8 cellular contexts compared by ENCODE assay signal in the genomic region with DNA sequence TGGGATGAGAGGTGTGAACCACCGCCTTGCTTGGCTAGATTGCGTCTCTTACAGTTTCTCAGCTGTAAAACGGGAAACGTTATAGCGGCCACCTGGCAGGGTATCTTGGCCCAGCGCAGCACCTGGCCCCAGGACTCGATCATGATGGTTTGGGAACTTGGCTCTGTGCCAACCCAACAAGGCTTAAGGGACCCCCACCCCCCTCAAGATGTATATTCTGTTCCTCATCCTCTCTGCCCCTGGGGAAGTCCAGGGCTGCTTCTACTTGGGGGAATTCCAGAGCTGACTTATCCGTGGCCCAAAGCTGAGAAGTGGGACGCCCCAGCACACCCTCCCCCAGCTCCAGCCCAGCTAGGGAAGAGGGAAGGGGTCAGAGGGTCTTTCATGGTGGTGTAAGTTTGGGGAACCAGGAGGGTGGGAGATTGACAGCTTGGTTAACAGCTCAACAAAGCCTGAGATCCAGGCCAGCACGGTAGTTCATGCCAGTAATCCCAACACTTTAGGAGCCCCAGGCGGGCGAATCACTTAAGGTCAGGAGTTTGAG. TPM values are rescaled to one million over a fixed set of nuclear protein-coding genes. Genes with fewer than 3 reads are reported as not detected.
DNase-seq lines count a peak whose midpoint lies in the region; ATAC-seq and TF ChIP-seq lines count a peak whose summit lies in the region.

No MANE protein-coding gene starts in this region.

- no peak overlapping the region for H3K9ac ChIP-seq in HUES6 (ENCODE audit: low read length)

- H3K9me3 ChIP-seq in left ventricle myocardium inferior (replicated peaks) (no peaks in the 10 kb centered on the region), HUES6 (ENCODE audit: control insufficient read depth, insufficient read depth, low read depth, low read length) (no peaks in the 10 kb centered on the region)

- H3K4me3 ChIP-seq in left ventricle myocardium inferior (peak overlapping the region; percentile 71), HUES6 (ENCODE audit: low read depth, low read length) (peak overlapping the region; percentile 52), urinary bladder (ENCODE audit: low read depth, low read length) (peak overlapping the region; percentile 36)

- intact Hi-C loops in left ventricle myocardium inferior (cut with micrococcal nuclease) = loop anchor here (10.0 kb wide), 1 partner anchor 63 kb away; the partner anchor contains the start of genes ICAM3 and RAVER1
- intact Hi-C loops in cardiac septum (cut with DNase I) = loop anchor here (5.0 kb wide), 1 partner anchor 61 kb away; the partner anchor contains the start of gene RAVER1

- H3K4me1 ChIP-seq in left ventricle myocardium inferior (peaks cover 48% of the 10 kb centered on the region), HUES6 (ENCODE audit: control insufficient read depth, insufficient read depth, low read length) (peaks cover 8% of the 10 kb centered on the region), urinary bladder (ENCODE audit: insufficient read depth) (no peaks in the 10 kb centered on the region)

- DNase-seq in left ventricle myocardium inferior = no peak
- DNase-seq in cardiac septum (ENCODE audit: low spot score) = no peak
- peak; percentile 57 for DNase-seq in activated naive CD8-positive, alpha-beta T cell treated with anti-CD3 and anti-CD28 coated beads, Interleukin-2, amount 50 U/mL, for 24 hours
- DNase-seq in memory B cell (ENCODE audit: low spot score in 2 of 2) = peak; percentile 77 to 86
- DNase-seq in SKM-1 (lab: John Stamatoyannopoulos, UW; ENCODE audit: unreplicated experiment) = no peak

- ATAC-seq in activated naive CD8-positive, alpha-beta T cell treated with anti-CD3 and anti-CD28 coated beads, Interleukin-2, amount 50 U/mL, for 24 hours = no peak
- peak; percentile 56 for ATAC-seq in memory B cell (ENCODE audit: low read depth)
- ATAC-seq in HG03175 (IDR thresholded peaks at IDR 0.05; ENCODE audit: unreplicated experiment) = no peak

- peak overlapping the region; percentile 85 for H3K4me3 Mint-ChIP-seq in activated naive CD8-positive, alpha-beta T cell treated with anti-CD3 and anti-CD28 coated beads, Interleukin-2, amount 50 U/mL, for 24 hours
- peak overlapping the region; percentile 84 for H3K4me3 Mint-ChIP-seq in memory B cell

- H3K27me3 ChIP-seq in left ventricle myocardium inferior (ENCODE audit: low read depth) (peaks cover 21% of the 10 kb centered on the region), HUES6 (ENCODE audit: control insufficient read depth, insufficient read depth, low read length) (peaks cover 43% of the 10 kb centered on the region)

- peak overlapping the region; percentile 93 for H3K27ac ChIP-seq in left ventricle myocardium inferior (replicated peaks)
- no peak overlapping the region for H3K27ac ChIP-seq in HUES6 (ENCODE audit: low read depth, low read length)
- peak overlapping the region; percentile 63 for H3K27ac ChIP-seq in urinary bladder (ENCODE audit: low read depth)

- no peaks in the 10 kb centered on the region for H3K9me3 Mint-ChIP-seq in activated naive CD8-positive, alpha-beta T cell treated with anti-CD3 and anti-CD28 coated beads, Interleukin-2, amount 50 U/mL, for 24 hours
- H3K9me3 Mint-ChIP-seq in memory B cell = no peaks in the 10 kb centered on the region

- peaks cover 22% of the 10 kb centered on the region for H3K36me3 Mint-ChIP-seq in activated naive CD8-positive, alpha-beta T cell treated with anti-CD3 and anti-CD28 coated beads, Interleukin-2, amount 50 U/mL, for 24 hours (ENCODE audit: low read depth)
- H3K36me3 Mint-ChIP-seq in memory B cell = peaks cover 5% of the 10 kb centered on the region

- H3K36me3 ChIP-seq in left ventricle myocardium inferior = peaks cover 2% of the 10 kb centered on the region
- no peaks in the 10 kb centered on the region for H3K36me3 ChIP-seq in HUES6 (ENCODE audit: control insufficient read depth, insufficient read depth, low read length)
- peaks cover 2% of the 10 kb centered on the region for H3K36me3 ChIP-seq in urinary bladder (ENCODE audit: insufficient read depth)

- no peak for TF ChIP-seq CTCF in left ventricle myocardium inferior (IDR thresholded peaks at IDR 0.05; ENCODE audit: borderline replicate concordance)

- H3K27me3 Mint-ChIP-seq in activated naive CD8-positive, alpha-beta T cell treated with anti-CD3 and anti-CD28 coated beads, Interleukin-2, amount 50 U/mL, for 24 hours = no peaks in the 10 kb centered on the region
- no peaks in the 10 kb centered on the region for H3K27me3 Mint-ChIP-seq in memory B cell

- H3K4me1 Mint-ChIP-seq in activated naive CD8-positive, alpha-beta T cell treated with anti-CD3 and anti-CD28 coated beads, Interleukin-2, amount 50 U/mL, for 24 hours = peaks cover 45% of the 10 kb centered on the region
- peaks cover 21% of the 10 kb centered on the region for H3K4me1 Mint-ChIP-seq in memory B cell

- WGBS in urinary bladder = 31% methylated on average over 12 of the region's 12 CpGs

- peak overlapping the region; percentile 89 for H3K27ac Mint-ChIP-seq in activated naive CD8-positive, alpha-beta T cell treated with anti-CD3 and anti-CD28 coated beads, Interleukin-2, amount 50 U/mL, for 24 hours
- H3K27ac Mint-ChIP-seq in memory B cell = peak overlapping the region; percentile 94

RNA-seq across cellular contexts. Expression of gene ICAM1, which starts 0.7 kb away (rescaled TPM):
- total RNA-seq in left ventricle myocardium inferior (7.1 TPM), cardiac septum (9.8 TPM), urinary bladder (7.7 TPM)
- polyA plus RNA-seq in urinary bladder = 26.4 TPM

RNA-seq across cellular contexts. Expression of gene ICAM4, which starts 15.1 kb away (rescaled TPM):
- 0.36 TPM for total RNA-seq in left ventricle myocardium inferior
- total RNA-seq in cardiac septum = 0.46 TPM
- total RNA-seq in urinary bladder = 2.6 TPM
- polyA plus RNA-seq in urinary bladder = 1.4 TPM

RNA-seq across cellular contexts. Expression of gene ICAM5, which starts 18.1 kb away (rescaled TPM):
- total RNA-seq in left ventricle myocardium inferior = 0.49 TPM
- 0.67 TPM for total RNA-seq in cardiac septum
- total RNA-seq in urinary bladder = 0.53 TPM
- polyA plus RNA-seq in urinary bladder = 1.8 TPM

RNA-seq across cellular contexts. Expression of gene MRPL4, which starts 19.6 kb away (rescaled TPM):
- 77.0 TPM for total RNA-seq in left ventricle myocardium inferior
- total RNA-seq in cardiac septum = 71.8 TPM
- total RNA-seq in urinary bladder = 9.9 TPM
- 77.4 TPM for polyA plus RNA-seq in urinary bladder

RNA-seq across cellular contexts. Expression of gene ZGLP1, which starts 38.0 kb away (rescaled TPM):
- 0.74 TPM for total RNA-seq in left ventricle myocardium inferior
- total RNA-seq in cardiac septum = 1.9 TPM
- total RNA-seq in urinary bladder = 1.1 TPM
- polyA plus RNA-seq in urinary bladder = 3.4 TPM

Comparison
In these comparisons a context has a peak if more than half of its experiments do, and no peak if none do; other contexts are left out.
1. DNase-seq: peak in activated naive CD8-positive, alpha-beta T cell treated with anti-CD3 and anti-CD28 coated beads, Interleukin-2, amount 50 U/mL, for 24 hours (single experiment) and memory B cell (2 of 2); none in left ventricle myocardium inferior (single experiment), cardiac septum (single experiment) and SKM-1 (single experiment).
2. Peak in every context shown above with its lines, with median percentiles within 50 percentile points of each other: H3K4me3 ChIP-seq.